8 cellular contexts compared by ENCODE assay signal in genomic region chr4:182806259-182807252, GRCh38.
DNase-seq lines count a peak whose midpoint lies in the region; ATAC-seq and TF ChIP-seq lines count a peak whose summit lies in the region.

No MANE protein-coding gene starts in this region.

- H3K4me1 Mint-ChIP-seq in endodermal cell (peaks cover 26% of the 10 kb centered on the region), mesothelial cell of epicardium (peaks cover 15% of the 10 kb centered on the region)

- H3K27me3 ChIP-seq in endodermal cell (ENCODE audit: control insufficient read depth, insufficient read depth, low read length, poor library complexity, severe bottlenecking) = peaks cover 6% of the 10 kb centered on the region

- H3K4me3 ChIP-seq in AG09309 (ENCODE audit: control insufficient read depth, low read depth, low read length) (peak overlapping the region; percentile 47), endodermal cell (ENCODE audit: low read length) (peak overlapping the region; percentile 72)

- ATAC-seq in GM18520 (IDR thresholded peaks at IDR 0.05; ENCODE audit: unreplicated experiment) (peak; percentile 34), HG03060 (IDR thresholded peaks at IDR 0.05; ENCODE audit: low read depth, unreplicated experiment) (peak; percentile 34)

- WGBS in endodermal cell (ENCODE audit: insufficient coverage in 1 of 2, insufficient read length in 1 of 2), 2 experiments = 3 to 11% methylated on average over 33 to 68 of the region's 68 CpGs

- no peaks in the 10 kb centered on the region for H3K36me3 ChIP-seq in endodermal cell (ENCODE audit: control insufficient read depth, insufficient read depth, low read length)

- H3K9me3 Mint-ChIP-seq in endodermal cell (peaks cover 8% of the 10 kb centered on the region), mesothelial cell of epicardium (peaks cover 7% of the 10 kb centered on the region)

- H3K9ac ChIP-seq in endodermal cell (ENCODE audit: extremely low read depth, low read length, poor library complexity, severe bottlenecking) = peak overlapping the region; percentile 20

- TF ChIP-seq CTCF in AG09309 (IDR thresholded peaks at IDR 0.05; ENCODE audit: control insufficient read depth, insufficient read depth, low read depth, low read length, missing control alignments) = peak; percentile 98
- peak; percentile 100 for TF ChIP-seq CTCF in endodermal cell (conservative IDR thresholded peaks at IDR 0.05)
- TF ChIP-seq CTCF in mesothelial cell of epicardium (IDR thresholded peaks at IDR 0.05; ENCODE audit: unreplicated experiment) = peak; percentile 86

- peak overlapping the region; percentile 20 for H3K27ac Mint-ChIP-seq in endodermal cell
- peak overlapping the region; percentile 91 for H3K27ac Mint-ChIP-seq in mesothelial cell of epicardium

- H3K27ac ChIP-seq in endodermal cell (ENCODE audit: low read depth, low read length) = peak overlapping the region; percentile 69

- H3K36me3 Mint-ChIP-seq in endodermal cell (ENCODE audit: low read depth) (peaks cover 11% of the 10 kb centered on the region), mesothelial cell of epicardium (peaks cover 3% of the 10 kb centered on the region)

- DNase-seq in AG09309 (ENCODE audit: low read depth) (peak; percentile 3), NCI-H748 (lab: John Stamatoyannopoulos, UW; ENCODE audit: unreplicated experiment) (peak; percentile 81), endodermal cell (peak; percentile 97), mesothelial cell of epicardium (ENCODE audit: low spot score in 2 of 2, unreplicated experiment in 2 of 2) (peak; percentile 67 to 92)
- DNase-seq in activated CD8-positive, alpha-beta memory T cell treated with anti-CD3 and anti-CD28 coated beads for 4 hours (ENCODE audit: low read depth in 2 of 2) = peak; percentile 23 to 35
- peak; percentile 34 for DNase-seq in stimulated activated CD8-positive, alpha-beta memory T cell treated with anti-CD3 and anti-CD28 coated beads, Interleukin-15, amount 100 ng/mL, for 1 hour (ENCODE audit: low read depth)

- H3K4me1 ChIP-seq in endodermal cell (ENCODE audit: control insufficient read depth, insufficient read depth, low read length) = no peaks in the 10 kb centered on the region

- peaks cover 25% of the 10 kb centered on the region for H3K9me3 ChIP-seq in endodermal cell (ENCODE audit: control insufficient read depth, low read length)

- H3K27me3 Mint-ChIP-seq in endodermal cell (ENCODE audit: insufficient read depth) = peaks cover 5% of the 10 kb centered on the region
- H3K27me3 Mint-ChIP-seq in mesothelial cell of epicardium (ENCODE audit: low read depth) = peaks cover 7% of the 10 kb centered on the region

- H3K4me3 Mint-ChIP-seq in endodermal cell (peak overlapping the region; percentile 56), mesothelial cell of epicardium (peak overlapping the region; percentile 86)

Comparison
In these comparisons a context has a peak if more than half of its experiments do, and no peak if none do; other contexts are left out.
1. Peak in every context shown above with its lines: DNase-seq, ATAC-seq, H3K4me3 ChIP-seq and H3K27ac ChIP-seq.
2. DNase-seq: peak in every context shown above with its lines; median percentile 97 in endodermal cell; 81 in NCI-H748; 80 in mesothelial cell of epicardium; 34 in stimulated activated CD8-positive, alpha-beta memory T cell treated with anti-CD3 and anti-CD28 coated beads, Interleukin-15, amount 100 ng/mL, for 1 hour; 29 in activated CD8-positive, alpha-beta memory T cell treated with anti-CD3 and anti-CD28 coated beads for 4 hours; 3 in AG09309.